Comparison of ENCODE assay signal across 10 cellular contexts in the genomic region with DNA sequence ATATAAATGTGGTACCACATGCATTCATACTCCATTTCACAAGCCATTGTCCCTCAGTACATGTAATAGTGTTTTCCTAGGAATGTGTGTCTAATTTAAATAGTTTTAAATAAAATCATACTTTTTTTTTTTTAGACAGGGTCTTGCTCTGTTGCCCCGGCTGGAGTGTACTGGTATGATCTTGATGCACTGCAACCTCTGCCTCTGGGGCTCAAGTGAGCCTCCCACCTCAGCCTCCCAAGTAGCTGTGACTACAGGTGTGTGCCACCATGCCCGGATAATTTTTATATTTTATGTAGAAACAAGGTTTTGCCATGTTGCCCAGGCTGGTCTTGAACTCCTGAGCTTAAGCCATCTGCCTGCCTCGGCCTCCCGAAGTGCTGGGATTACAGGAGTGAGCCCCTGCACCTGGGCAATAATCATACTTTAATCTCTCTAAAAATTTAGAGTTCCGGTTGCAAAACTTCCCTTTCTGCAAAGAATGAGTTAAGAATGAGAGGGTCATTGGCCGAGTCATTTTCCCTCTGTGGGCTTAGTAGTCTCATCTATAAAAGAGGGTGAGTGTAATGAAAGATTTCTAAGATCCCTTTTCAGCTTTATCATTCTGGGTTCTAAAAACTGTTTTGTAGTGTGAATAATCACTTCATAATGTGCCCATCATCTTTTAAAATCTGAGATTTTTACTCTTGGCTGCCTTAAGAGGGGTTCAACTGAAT.
DNase-seq lines count a peak whose midpoint lies in the region; ATAC-seq and TF ChIP-seq lines count a peak whose summit lies in the region.
"Had no signal": no experiment of that assay in that cellular context is flagged by ENCODE, and none has a peak within 500 bp of the region (broad histone marks: within the 10 kb centered on the region; RNA-seq: fewer than 3 reads in every experiment).

No MANE protein-coding gene starts in this region.

- no peaks in the 10 kb centered on the region for H3K36me3 ChIP-seq in neuronal stem cell (replicated peaks in 1 of 2; ENCODE audit: control insufficient read depth in 2 of 2, insufficient read depth in 2 of 2, low read length in 2 of 2)

- CTCF ChIA-PET in CD4-positive, alpha-beta T cell (lab: Charles Lee), result no interaction called here

- no peaks in the 10 kb centered on the region for H3K79me1 ChIP-seq in neuronal stem cell (ENCODE audit: low read depth, low read length)

- H3K23ac ChIP-seq in neuronal stem cell (ENCODE audit: low read depth, low read length, poor library complexity), result no peak overlapping the region

- H2BK12ac ChIP-seq in neuronal stem cell (ENCODE audit: low read length), result no peak overlapping the region

- intact Hi-C loops in CD4-positive, alpha-beta T cell (cut with DNase I, micrococcal nuclease), result no loop called here

- H3K27ac ChIP-seq in CD4-positive, alpha-beta T cell (ENCODE audit: low read depth, low read length), result no peak overlapping the region
- H3K27ac ChIP-seq in neuronal stem cell (replicated peaks; ENCODE audit: low read length), result no peak overlapping the region

- no peak overlapping the region for H2AK5ac ChIP-seq in neuronal stem cell (ENCODE audit: low read depth, low read length)

- H4K8ac ChIP-seq in neuronal stem cell (ENCODE audit: low read depth, low read length), result no peak overlapping the region

- WGBS in neuronal stem cell (ENCODE audit: extremely low coverage in 2 of 2, insufficient read length in 2 of 2, insufficient replicate concordance in 1 of 2), 2 donors, result no CpG with 5 or more reads among the region's 6 CpGs

- H3K9me3 ChIP-seq in CD4-positive, alpha-beta T cell (ENCODE audit: control insufficient read depth, low read length), result no peaks in the 10 kb centered on the region
- no peaks in the 10 kb centered on the region for H3K9me3 ChIP-seq in neuronal stem cell (replicated peaks in 1 of 2; ENCODE audit: control insufficient read depth in 2 of 2, insufficient read depth in 1 of 2, low read depth in 1 of 2, low read length in 2 of 2)

- H3K4me3 ChIP-seq in neuronal stem cell (ENCODE audit: low read length in 2 of 2), result no peak overlapping the region

- H2BK120ac ChIP-seq in neuronal stem cell (ENCODE audit: low read depth, low read length), result no peak overlapping the region

- POLR2A ChIA-PET in CD4-positive, alpha-beta T cell (lab: Charles Lee), result interaction anchor here (0.8 to 2.0 kb wide), 5 partner anchors 9 to 118 kb away, joined by 3 to 6 read pairs (median 4); no protein-coding TSS in a partner anchor

- no peak overlapping the region for H3K14ac ChIP-seq in neuronal stem cell (ENCODE audit: low read length)

- H3K36me3 Mint-ChIP-seq in CD4-positive, alpha-beta T cell (ENCODE audit: low read depth), result no peaks in the 10 kb centered on the region
- H3K36me3 Mint-ChIP-seq in activated naive CD4-positive, alpha-beta T cell treated with anti-CD3 and anti-CD28 coated beads, Interleukin-2, amount 50 U/mL, for 72 hours, result no peaks in the 10 kb centered on the region

- no peak overlapping the region for H2BK5ac ChIP-seq in neuronal stem cell (ENCODE audit: low read length)

- no peak for ATAC-seq in CD4-positive, alpha-beta T cell (ENCODE audit: poor library complexity)
- peak; percentile 15 for ATAC-seq in GM21737 (IDR thresholded peaks at IDR 0.05; ENCODE audit: unreplicated experiment)
- peak in 1 of 2 donors; percentile 60 for ATAC-seq in activated naive CD4-positive, alpha-beta T cell treated with anti-CD3 and anti-CD28 coated beads, Interleukin-2, amount 50 U/mL, for 72 hours

- H4K91ac ChIP-seq in neuronal stem cell (ENCODE audit: low read depth, low read length, poor library complexity), result no peak overlapping the region

- no peak overlapping the region for H3K4ac ChIP-seq in neuronal stem cell (ENCODE audit: low read length)

- H3K4me3 Mint-ChIP-seq in CD4-positive, alpha-beta T cell, result peak overlapping the region; percentile 77

- H3K27me3 ChIP-seq in CD4-positive, alpha-beta T cell (ENCODE audit: control insufficient read depth, insufficient read depth, low read length), result no peaks in the 10 kb centered on the region
- H3K27me3 ChIP-seq in neuronal stem cell (ENCODE audit: control insufficient read depth in 3 of 3, insufficient read depth in 3 of 3, low read depth in 1 of 3, low read length in 3 of 3), result no peaks in the 10 kb centered on the region

- H3K27me3 Mint-ChIP-seq in CD4-positive, alpha-beta T cell, result no peaks in the 10 kb centered on the region

- no peak for TF ChIP-seq CTCF in CD4-positive, alpha-beta T cell (IDR thresholded peaks at IDR 0.05)

- DNase-seq in CD4-positive, alpha-beta T cell, result no peak
- DNase-seq in activated naive CD4-positive, alpha-beta T cell treated with anti-CD3 and anti-CD28 coated beads, Interleukin-2, amount 50 U/mL, for 72 hours (ENCODE audit: low spot score in 2 of 2), result no peak
- DNase-seq in neuronal stem cell (ENCODE audit: low spot score), result no peak
- DNase-seq in dermis blood vessel endothelial cell, result no peak
- DNase-seq in activated gamma-delta T cell treated with Interleukin-2 at 50 U/mL for 16 hours, result no peak
- no peak for DNase-seq in T1000 (lab: John Stamatoyannopoulos, UW)
- DNase-seq: effector CD8-positive, alpha-beta T cell; NCI-H510A had no signal

- H3K27ac Mint-ChIP-seq in CD4-positive, alpha-beta T cell, result peak overlapping the region; percentile 47
- H3K27ac Mint-ChIP-seq in activated naive CD4-positive, alpha-beta T cell treated with anti-CD3 and anti-CD28 coated beads, Interleukin-2, amount 50 U/mL, for 72 hours, result peak overlapping the region; percentile 80 to 97
- H3K27ac Mint-ChIP-seq: activated T-helper 2 cell treated with anti-CD3 and anti-CD28 coated beads, Interferon-gamma antibody, Interleukin-2, Interleukin-4, amounts not matched to agents 10 μg/mL and 5 μg/mL and 100 μg/mL, durations not matched to agents 14 hours and 24 hours and 36 hours had no signal

- peaks cover 8% of the 10 kb centered on the region for H3K4me1 Mint-ChIP-seq in CD4-positive, alpha-beta T cell (ENCODE audit: low read depth)

- H2BK15ac ChIP-seq in neuronal stem cell (ENCODE audit: low read length), result no peak overlapping the region

- H2AFZ ChIP-seq in neuronal stem cell (ENCODE audit: low read length), result peak overlapping the region; percentile 76

- H3K18ac ChIP-seq in neuronal stem cell (ENCODE audit: low read length), result no peak overlapping the region

- H3K9ac ChIP-seq in neuronal stem cell (ENCODE audit: low read depth, low read length, poor library complexity), result no peak overlapping the region

- no peak overlapping the region for H3K4me2 ChIP-seq in neuronal stem cell (ENCODE audit: insufficient read depth, low read length, poor library complexity, severe bottlenecking)

- H3K9me3 Mint-ChIP-seq in CD4-positive, alpha-beta T cell, result no peaks in the 10 kb centered on the region
- H3K9me3 Mint-ChIP-seq in activated naive CD4-positive, alpha-beta T cell treated with anti-CD3 and anti-CD28 coated beads, Interleukin-2, amount 50 U/mL, for 72 hours, result no peaks in the 10 kb centered on the region
- H3K9me3 Mint-ChIP-seq: activated T-helper 2 cell treated with anti-CD3 and anti-CD28 coated beads, Interferon-gamma antibody, Interleukin-2, Interleukin-4, amounts not matched to agents 10 μg/mL and 5 μg/mL and 100 μg/mL, durations not matched to agents 14 hours and 24 hours and 36 hours had no signal

- peaks cover 4 to 7% of the 10 kb centered on the region in 2 donors for H3K4me1 ChIP-seq in neuronal stem cell (ENCODE audit: control insufficient read depth in 2 of 2, insufficient read depth in 1 of 2, low read depth in 1 of 2, low read length in 2 of 2)
